ENCODE assay signal across 8 cellular contexts in the genomic region with DNA sequence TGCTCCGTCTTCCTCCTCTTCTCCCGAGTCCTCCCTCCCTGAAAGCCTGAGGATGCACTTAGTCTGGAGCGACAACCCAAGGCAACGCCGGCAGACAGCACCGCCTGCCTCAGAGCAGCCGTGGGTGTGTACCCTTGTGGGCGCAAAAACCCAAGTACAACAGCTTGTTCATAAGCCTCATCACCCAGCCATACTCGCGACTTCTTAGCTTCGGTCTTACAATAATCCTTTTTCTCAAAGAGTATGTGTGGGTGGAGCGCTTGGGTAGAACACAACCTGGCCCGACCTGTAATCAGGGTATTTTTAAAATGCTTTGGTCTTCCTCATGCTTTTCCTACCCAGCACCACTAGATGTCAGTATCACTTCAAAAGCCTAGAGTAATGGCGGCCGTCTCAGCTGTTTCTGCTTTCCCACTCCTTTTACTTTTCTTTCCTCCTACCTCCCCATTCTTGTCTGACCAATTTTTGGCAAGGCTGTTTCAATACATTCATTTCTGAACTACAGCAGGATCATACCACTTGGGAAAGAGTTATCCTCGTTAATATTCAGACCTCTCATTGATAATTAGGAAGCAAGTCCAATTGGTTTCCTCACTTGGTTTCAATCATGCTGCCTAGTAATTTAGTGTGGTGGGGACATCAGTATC.
DNase-seq lines count a peak whose midpoint lies in the region; ATAC-seq and TF ChIP-seq lines count a peak whose summit lies in the region.

No MANE protein-coding gene starts in this region.

- H3K27me3 Mint-ChIP-seq in CD14-positive monocyte (ENCODE audit: low read depth in 3 of 3) = peaks cover 0 to 6% (median 0%) of the 10 kb centered on the region in 3 donors

- H3K36me3 Mint-ChIP-seq in CD14-positive monocyte = peaks cover 65 to 70% of the 10 kb centered on the region in 2 donors

- H3K4me3 ChIP-seq in lower lobe of right lung = peak overlapping the region; percentile 35

- H3K36me3 ChIP-seq in lower lobe of right lung = peaks cover under 1% of the 10 kb centered on the region

- no peaks in the 10 kb centered on the region for H3K4me1 ChIP-seq in lower lobe of right lung

- no peaks in the 10 kb centered on the region for H3K9me3 ChIP-seq in lower lobe of right lung

- H3K27ac ChIP-seq in lower lobe of right lung = no peak overlapping the region

- H3K4me3 Mint-ChIP-seq in CD14-positive monocyte = peak overlapping the region; percentile 60 to 82

- no peak for DNase-seq in CD14-positive monocyte (ENCODE audit: low spot score)
- peak; percentile 17 for DNase-seq in NCI-H510A (lab: John Stamatoyannopoulos, UW)
- peak; percentile 56 for DNase-seq in activated CD4-positive, alpha-beta T cell treated with anti-CD3 and anti-CD28 coated beads for 48 hours
- peak; percentile 32 for DNase-seq in effector CD4-positive, alpha-beta T cell
- no peak for DNase-seq in lower lobe of right lung
- peak; percentile 11 to 13 for DNase-seq in stimulated activated CD8-positive, alpha-beta memory T cell treated with anti-CD3 and anti-CD28 coated beads, Interleukin-4, amount 100 ng/mL, for 1 hour (ENCODE audit: low read depth in 2 of 2, low spot score in 1 of 2)

- H3K9me3 Mint-ChIP-seq in CD14-positive monocyte = no peaks in the 10 kb centered on the region

- TF ChIP-seq CTCF in CD14-positive monocyte (IDR thresholded peaks at IDR 0.05) (peak; percentile 89), lower lobe of right lung (IDR thresholded peaks at IDR 0.05) (peak; percentile 88)

- no peaks in the 10 kb centered on the region for H3K27me3 ChIP-seq in lower lobe of right lung (ENCODE audit: low read depth)

- intact Hi-C loops in CD14-positive monocyte (cut with micrococcal nuclease) = loop anchor here (2.0 kb wide), 2 partner anchors 264 to 266 kb away; no protein-coding TSS in a partner anchor
- intact Hi-C loops in lower lobe of right lung (cut with DNase I) = loop anchor here (5.0 kb wide), 1 partner anchor 267 kb away; no protein-coding TSS in a partner anchor

- peaks cover 9% of the 10 kb centered on the region for H3K4me1 Mint-ChIP-seq in CD14-positive monocyte

- peak overlapping the region in 5 of 7 donors; percentile 38 to 84 (median 63) for H3K27ac Mint-ChIP-seq in CD14-positive monocyte

- ATAC-seq in GM19372 (IDR thresholded peaks at IDR 0.05; ENCODE audit: low read depth, unreplicated experiment) = peak; percentile 89
- ATAC-seq in HG03442 (IDR thresholded peaks at IDR 0.05; ENCODE audit: unreplicated experiment) = peak; percentile 94
- ATAC-seq in lower lobe of right lung = peak; percentile 91 to 95

Comparison
In these comparisons a context has a peak if more than half of its experiments do, and no peak if none do; other contexts are left out.
1. DNase-seq: peak in NCI-H510A (single experiment), activated CD4-positive, alpha-beta T cell treated with anti-CD3 and anti-CD28 coated beads for 48 hours (single experiment), effector CD4-positive, alpha-beta T cell (single experiment) and stimulated activated CD8-positive, alpha-beta memory T cell treated with anti-CD3 and anti-CD28 coated beads, Interleukin-4, amount 100 ng/mL, for 1 hour (2 of 2); none in CD14-positive monocyte (single experiment) and lower lobe of right lung (single experiment).
2. Peak in every context shown above with its lines, with median percentiles within 50 percentile points of each other: ATAC-seq.